In the genomic region with DNA sequence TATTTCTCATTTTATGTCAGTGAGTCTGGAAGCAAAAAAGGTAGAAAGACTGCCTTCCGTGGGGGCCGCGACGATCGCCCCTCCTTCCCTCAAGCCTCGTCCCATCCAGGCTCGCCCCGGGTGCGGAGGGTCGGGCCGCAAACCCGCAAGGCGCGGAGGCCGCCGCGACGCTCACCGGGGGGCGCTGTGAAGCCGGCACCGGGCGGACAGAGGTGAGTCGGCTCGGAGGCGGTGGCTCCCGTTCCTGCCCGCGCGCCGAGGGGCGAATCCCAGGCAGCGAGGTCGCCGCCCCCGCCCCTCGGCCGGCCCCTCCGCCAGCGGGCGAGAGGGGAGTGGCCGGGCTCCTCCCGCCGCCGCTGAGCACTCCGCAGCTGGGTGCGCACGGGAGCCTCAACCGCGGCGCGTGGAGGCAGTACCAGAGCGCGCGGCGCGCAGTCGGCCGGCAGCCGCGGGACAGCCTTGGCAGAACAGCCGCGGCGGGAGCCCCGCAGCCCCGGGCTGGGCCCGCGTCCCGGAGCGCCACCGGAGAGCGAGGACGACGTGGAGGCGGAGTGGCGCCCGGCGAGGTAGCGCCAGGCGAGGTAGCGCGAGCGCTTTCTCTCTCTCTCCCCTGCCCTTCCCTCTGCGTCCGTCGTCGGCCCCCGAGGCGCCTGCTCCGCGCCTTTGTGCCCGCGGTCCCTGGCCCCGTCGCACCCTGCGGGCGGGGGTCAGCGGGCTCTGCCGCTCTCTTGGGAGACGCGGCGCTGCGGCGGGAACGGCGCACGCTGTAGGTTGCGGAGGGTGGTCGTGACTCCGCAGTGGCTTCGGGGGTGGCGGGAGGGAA, we compare ENCODE assay signal across 1 cellular context.
TF ChIP-seq lines count a peak whose summit lies in the region.

A gene (plus strand): TSS at position 359 of the 823 bp plus-strand sequence. CDS start 31,492 bp downstream, outside the sequence.

TF ChIP-seq in WTC11, 78 proteins besides CTCF, POLR2A, EP300 and RAD21 (continued from another document):
- TF ChIP-seq, protein P1, sequence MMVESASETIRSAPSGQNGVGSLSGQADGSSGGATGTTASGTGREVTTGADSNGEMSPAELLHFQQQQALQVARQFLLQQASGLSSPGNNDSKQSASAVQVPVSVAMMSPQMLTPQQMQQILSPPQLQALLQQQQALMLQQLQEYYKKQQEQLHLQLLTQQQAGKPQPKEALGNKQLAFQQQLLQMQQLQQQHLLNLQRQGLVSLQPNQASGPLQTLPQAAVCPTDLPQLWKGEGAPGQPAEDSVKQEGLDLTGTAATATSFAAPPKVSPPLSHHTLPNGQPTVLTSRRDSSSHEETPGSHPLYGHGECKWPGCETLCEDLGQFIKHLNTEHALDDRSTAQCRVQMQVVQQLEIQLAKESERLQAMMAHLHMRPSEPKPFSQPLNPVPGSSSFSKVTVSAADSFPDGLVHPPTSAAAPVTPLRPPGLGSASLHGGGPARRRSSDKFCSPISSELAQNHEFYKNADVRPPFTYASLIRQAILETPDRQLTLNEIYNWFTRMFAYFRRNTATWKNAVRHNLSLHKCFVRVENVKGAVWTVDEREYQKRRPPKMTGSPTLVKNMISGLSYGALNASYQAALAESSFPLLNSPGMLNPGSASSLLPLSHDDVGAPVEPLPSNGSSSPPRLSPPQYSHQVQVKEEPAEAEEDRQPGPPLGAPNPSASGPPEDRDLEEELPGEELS (CRISPR knock-in tag; IDR thresholded peaks at IDR 0.05): no peak
- TF ChIP-seq NR2C2 (CRISPR knock-in tag; IDR thresholded peaks at IDR 0.05): no peak
- no peak for TF ChIP-seq SOX15 (CRISPR knock-in tag; IDR thresholded peaks at IDR 0.05)
- TF ChIP-seq TEAD4 (CRISPR knock-in tag; IDR thresholded peaks at IDR 0.05): no peak
- TF ChIP-seq, protein P2, sequence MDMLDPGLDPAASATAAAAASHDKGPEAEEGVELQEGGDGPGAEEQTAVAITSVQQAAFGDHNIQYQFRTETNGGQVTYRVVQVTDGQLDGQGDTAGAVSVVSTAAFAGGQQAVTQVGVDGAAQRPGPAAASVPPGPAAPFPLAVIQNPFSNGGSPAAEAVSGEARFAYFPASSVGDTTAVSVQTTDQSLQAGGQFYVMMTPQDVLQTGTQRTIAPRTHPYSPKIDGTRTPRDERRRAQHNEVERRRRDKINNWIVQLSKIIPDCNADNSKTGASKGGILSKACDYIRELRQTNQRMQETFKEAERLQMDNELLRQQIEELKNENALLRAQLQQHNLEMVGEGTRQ (CRISPR knock-in tag; IDR thresholded peaks at IDR 0.05): no peak
- TF ChIP-seq SMAD4 (CRISPR knock-in tag; IDR thresholded peaks at IDR 0.05): no peak
- no peak for TF ChIP-seq EMX1 (CRISPR knock-in tag; IDR thresholded peaks at IDR 0.05)
- TF ChIP-seq, protein P3, sequence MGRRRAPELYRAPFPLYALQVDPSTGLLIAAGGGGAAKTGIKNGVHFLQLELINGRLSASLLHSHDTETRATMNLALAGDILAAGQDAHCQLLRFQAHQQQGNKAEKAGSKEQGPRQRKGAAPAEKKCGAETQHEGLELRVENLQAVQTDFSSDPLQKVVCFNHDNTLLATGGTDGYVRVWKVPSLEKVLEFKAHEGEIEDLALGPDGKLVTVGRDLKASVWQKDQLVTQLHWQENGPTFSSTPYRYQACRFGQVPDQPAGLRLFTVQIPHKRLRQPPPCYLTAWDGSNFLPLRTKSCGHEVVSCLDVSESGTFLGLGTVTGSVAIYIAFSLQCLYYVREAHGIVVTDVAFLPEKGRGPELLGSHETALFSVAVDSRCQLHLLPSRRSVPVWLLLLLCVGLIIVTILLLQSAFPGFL (CRISPR knock-in tag; IDR thresholded peaks at IDR 0.05; ENCODE audit: borderline replicate concordance): no peak
- TF ChIP-seq ZNF232 (CRISPR knock-in tag; IDR thresholded peaks at IDR 0.05): peak; percentile 87
- peak; percentile 24; the same call in 1 of the 2 replicates for TF ChIP-seq ZNF423 (CRISPR knock-in tag; IDR thresholded peaks at IDR 0.05)
- no peak for TF ChIP-seq CREB1 (CRISPR knock-in tag; IDR thresholded peaks at IDR 0.05)
- TF ChIP-seq, protein P4, sequence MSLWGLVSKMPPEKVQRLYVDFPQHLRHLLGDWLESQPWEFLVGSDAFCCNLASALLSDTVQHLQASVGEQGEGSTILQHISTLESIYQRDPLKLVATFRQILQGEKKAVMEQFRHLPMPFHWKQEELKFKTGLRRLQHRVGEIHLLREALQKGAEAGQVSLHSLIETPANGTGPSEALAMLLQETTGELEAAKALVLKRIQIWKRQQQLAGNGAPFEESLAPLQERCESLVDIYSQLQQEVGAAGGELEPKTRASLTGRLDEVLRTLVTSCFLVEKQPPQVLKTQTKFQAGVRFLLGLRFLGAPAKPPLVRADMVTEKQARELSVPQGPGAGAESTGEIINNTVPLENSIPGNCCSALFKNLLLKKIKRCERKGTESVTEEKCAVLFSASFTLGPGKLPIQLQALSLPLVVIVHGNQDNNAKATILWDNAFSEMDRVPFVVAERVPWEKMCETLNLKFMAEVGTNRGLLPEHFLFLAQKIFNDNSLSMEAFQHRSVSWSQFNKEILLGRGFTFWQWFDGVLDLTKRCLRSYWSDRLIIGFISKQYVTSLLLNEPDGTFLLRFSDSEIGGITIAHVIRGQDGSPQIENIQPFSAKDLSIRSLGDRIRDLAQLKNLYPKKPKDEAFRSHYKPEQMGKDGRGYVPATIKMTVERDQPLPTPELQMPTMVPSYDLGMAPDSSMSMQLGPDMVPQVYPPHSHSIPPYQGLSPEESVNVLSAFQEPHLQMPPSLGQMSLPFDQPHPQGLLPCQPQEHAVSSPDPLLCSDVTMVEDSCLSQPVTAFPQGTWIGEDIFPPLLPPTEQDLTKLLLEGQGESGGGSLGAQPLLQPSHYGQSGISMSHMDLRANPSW (CRISPR knock-in tag; conservative IDR thresholded peaks at IDR 0.05; ENCODE audit: low read depth): peak; percentile 90; the same call in 1 of the 2 replicates
- TF ChIP-seq, protein P5, sequence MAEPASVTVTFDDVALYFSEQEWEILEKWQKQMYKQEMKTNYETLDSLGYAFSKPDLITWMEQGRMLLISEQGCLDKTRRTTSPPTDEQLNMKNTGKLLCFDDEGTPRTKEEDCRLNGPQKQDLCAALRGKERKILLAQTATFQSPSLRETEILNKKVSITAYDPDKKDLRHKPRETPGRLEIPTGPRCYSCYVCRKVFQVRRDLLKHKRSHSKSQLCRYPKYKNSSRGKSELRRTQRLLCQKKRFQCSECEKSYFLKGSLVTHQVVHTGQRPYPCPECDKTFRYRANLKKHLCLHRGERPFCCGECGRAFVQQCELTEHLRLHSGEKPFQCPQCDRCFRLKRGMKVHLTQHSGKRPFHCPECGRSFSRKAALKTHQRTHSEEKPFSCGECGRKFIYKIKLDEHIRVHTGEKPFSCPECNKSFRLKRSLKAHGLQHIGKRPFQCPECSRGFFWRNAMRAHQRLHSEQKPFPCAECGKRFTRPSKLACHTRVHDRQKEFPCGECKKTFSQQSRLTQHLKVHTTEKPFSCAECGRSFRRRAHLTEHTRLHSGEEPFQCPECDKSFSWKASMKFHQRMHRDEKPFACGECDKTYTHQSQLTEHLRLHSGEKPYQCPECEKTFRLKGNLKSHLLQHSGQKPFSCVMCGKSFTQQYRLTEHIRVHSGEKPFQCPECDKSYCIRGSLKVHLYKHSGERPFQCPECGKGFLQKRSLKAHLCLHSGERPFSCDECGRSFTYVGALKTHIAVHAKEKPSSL (CRISPR knock-in tag; conservative IDR thresholded peaks at IDR 0.05): no peak
- no peak for TF ChIP-seq ZNF396 (CRISPR knock-in tag; IDR thresholded peaks at IDR 0.05; ENCODE audit: borderline replicate concordance)
- no peak for TF ChIP-seq MYBL2 (CRISPR knock-in tag; IDR thresholded peaks at IDR 0.05)
- TF ChIP-seq HMGA2 (CRISPR knock-in tag; IDR thresholded peaks at IDR 0.05): no peak
- TF ChIP-seq RELA (CRISPR knock-in tag; IDR thresholded peaks at IDR 0.05; ENCODE audit: borderline replicate concordance): peak; percentile 37; the same call in 1 of the 2 replicates
- TF ChIP-seq, protein P6, sequence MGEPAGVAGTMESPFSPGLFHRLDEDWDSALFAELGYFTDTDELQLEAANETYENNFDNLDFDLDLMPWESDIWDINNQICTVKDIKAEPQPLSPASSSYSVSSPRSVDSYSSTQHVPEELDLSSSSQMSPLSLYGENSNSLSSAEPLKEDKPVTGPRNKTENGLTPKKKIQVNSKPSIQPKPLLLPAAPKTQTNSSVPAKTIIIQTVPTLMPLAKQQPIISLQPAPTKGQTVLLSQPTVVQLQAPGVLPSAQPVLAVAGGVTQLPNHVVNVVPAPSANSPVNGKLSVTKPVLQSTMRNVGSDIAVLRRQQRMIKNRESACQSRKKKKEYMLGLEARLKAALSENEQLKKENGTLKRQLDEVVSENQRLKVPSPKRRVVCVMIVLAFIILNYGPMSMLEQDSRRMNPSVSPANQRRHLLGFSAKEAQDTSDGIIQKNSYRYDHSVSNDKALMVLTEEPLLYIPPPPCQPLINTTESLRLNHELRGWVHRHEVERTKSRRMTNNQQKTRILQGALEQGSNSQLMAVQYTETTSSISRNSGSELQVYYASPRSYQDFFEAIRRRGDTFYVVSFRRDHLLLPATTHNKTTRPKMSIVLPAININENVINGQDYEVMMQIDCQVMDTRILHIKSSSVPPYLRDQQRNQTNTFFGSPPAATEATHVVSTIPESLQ (CRISPR knock-in tag; IDR thresholded peaks at IDR 0.05): no peak
- no peak; the same call in 1 of the 2 replicates for TF ChIP-seq GABPB1 (CRISPR knock-in tag; IDR thresholded peaks at IDR 0.05)
- TF ChIP-seq, protein P7, sequence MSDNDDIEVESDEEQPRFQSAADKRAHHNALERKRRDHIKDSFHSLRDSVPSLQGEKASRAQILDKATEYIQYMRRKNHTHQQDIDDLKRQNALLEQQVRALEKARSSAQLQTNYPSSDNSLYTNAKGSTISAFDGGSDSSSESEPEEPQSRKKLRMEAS (CRISPR knock-in tag; IDR thresholded peaks at IDR 0.05): no peak
- TF ChIP-seq, protein P8, sequence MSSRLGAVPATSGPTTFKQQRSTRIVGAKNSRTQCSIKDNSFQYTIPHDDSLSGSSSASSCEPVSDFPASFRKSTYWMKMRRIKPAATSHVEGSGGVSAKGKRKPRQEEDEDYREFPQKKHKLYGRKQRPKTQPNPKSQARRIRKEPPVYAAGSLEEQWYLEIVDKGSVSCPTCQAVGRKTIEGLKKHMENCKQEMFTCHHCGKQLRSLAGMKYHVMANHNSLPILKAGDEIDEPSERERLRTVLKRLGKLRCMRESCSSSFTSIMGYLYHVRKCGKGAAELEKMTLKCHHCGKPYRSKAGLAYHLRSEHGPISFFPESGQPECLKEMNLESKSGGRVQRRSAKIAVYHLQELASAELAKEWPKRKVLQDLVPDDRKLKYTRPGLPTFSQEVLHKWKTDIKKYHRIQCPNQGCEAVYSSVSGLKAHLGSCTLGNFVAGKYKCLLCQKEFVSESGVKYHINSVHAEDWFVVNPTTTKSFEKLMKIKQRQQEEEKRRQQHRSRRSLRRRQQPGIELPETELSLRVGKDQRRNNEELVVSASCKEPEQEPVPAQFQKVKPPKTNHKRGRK (CRISPR knock-in tag; IDR thresholded peaks at IDR 0.05; ENCODE audit: borderline replicate concordance): no peak
- no peak for TF ChIP-seq ESRRA (CRISPR knock-in tag; IDR thresholded peaks at IDR 0.05; ENCODE audit: borderline replicate concordance)
- TF ChIP-seq, protein P9, sequence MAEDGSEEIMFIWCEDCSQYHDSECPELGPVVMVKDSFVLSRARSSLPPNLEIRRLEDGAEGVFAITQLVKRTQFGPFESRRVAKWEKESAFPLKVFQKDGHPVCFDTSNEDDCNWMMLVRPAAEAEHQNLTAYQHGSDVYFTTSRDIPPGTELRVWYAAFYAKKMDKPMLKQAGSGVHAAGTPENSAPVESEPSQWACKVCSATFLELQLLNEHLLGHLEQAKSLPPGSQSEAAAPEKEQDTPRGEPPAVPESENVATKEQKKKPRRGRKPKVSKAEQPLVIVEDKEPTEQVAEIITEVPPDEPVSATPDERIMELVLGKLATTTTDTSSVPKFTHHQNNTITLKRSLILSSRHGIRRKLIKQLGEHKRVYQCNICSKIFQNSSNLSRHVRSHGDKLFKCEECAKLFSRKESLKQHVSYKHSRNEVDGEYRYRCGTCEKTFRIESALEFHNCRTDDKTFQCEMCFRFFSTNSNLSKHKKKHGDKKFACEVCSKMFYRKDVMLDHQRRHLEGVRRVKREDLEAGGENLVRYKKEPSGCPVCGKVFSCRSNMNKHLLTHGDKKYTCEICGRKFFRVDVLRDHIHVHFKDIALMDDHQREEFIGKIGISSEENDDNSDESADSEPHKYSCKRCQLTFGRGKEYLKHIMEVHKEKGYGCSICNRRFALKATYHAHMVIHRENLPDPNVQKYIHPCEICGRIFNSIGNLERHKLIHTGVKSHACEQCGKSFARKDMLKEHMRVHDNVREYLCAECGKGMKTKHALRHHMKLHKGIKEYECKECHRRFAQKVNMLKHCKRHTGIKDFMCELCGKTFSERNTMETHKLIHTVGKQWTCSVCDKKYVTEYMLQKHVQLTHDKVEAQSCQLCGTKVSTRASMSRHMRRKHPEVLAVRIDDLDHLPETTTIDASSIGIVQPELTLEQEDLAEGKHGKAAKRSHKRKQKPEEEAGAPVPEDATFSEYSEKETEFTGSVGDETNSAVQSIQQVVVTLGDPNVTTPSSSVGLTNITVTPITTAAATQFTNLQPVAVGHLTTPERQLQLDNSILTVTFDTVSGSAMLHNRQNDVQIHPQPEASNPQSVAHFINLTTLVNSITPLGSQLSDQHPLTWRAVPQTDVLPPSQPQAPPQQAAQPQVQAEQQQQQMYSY (CRISPR knock-in tag; IDR thresholded peaks at IDR 0.05): no peak; the same call in 1 of the 2 replicates
- TF ChIP-seq TP53 (CRISPR knock-in tag; IDR thresholded peaks at IDR 0.05): no peak; the same call in none of the 2 replicates
- TF ChIP-seq PRRX2 (CRISPR knock-in tag; IDR thresholded peaks at IDR 0.05): 0 out of 2 replicates have a peak, but pooled peaks have one; percentile 26
- TF ChIP-seq, protein P10, sequence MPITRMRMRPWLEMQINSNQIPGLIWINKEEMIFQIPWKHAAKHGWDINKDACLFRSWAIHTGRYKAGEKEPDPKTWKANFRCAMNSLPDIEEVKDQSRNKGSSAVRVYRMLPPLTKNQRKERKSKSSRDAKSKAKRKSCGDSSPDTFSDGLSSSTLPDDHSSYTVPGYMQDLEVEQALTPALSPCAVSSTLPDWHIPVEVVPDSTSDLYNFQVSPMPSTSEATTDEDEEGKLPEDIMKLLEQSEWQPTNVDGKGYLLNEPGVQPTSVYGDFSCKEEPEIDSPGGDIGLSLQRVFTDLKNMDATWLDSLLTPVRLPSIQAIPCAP (CRISPR knock-in tag; IDR thresholded peaks at IDR 0.05): 0 out of 2 replicates have a peak, but pooled peaks have one; percentile 51
- TF ChIP-seq ZBTB21 (CRISPR knock-in tag; IDR thresholded peaks at IDR 0.05; ENCODE audit: borderline replicate concordance): no peak
- TF ChIP-seq, protein P11, sequence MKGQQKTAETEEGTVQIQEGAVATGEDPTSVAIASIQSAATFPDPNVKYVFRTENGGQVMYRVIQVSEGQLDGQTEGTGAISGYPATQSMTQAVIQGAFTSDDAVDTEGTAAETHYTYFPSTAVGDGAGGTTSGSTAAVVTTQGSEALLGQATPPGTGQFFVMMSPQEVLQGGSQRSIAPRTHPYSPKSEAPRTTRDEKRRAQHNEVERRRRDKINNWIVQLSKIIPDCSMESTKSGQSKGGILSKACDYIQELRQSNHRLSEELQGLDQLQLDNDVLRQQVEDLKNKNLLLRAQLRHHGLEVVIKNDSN (CRISPR knock-in tag; IDR thresholded peaks at IDR 0.05): no peak
- no peak for TF ChIP-seq CBFB (CRISPR knock-in tag; IDR thresholded peaks at IDR 0.05; ENCODE audit: low read depth)
- TF ChIP-seq, protein P12, sequence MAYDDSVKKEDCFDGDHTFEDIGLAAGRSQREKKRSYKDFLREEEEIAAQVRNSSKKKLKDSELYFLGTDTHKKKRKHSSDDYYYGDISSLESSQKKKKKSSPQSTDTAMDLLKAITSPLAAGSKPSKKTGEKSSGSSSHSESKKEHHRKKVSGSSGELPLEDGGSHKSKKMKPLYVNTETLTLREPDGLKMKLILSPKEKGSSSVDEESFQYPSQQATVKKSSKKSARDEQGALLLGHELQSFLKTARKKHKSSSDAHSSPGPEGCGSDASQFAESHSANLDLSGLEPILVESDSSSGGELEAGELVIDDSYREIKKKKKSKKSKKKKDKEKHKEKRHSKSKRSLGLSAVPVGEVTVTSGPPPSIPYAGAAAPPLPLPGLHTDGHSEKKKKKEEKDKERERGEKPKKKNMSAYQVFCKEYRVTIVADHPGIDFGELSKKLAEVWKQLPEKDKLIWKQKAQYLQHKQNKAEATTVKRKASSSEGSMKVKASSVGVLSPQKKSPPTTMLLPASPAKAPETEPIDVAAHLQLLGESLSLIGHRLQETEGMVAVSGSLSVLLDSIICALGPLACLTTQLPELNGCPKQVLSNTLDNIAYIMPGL (CRISPR knock-in tag; IDR thresholded peaks at IDR 0.05): peak; percentile 95
